In genomic region chr1:23019851-23020625, GRCh38 we compare ENCODE assay signal across 8 cellular contexts. TPM values are rescaled to one million over a fixed set of nuclear protein-coding genes. Genes with fewer than 3 reads are reported as not detected.
DNase-seq lines count a peak whose midpoint lies in the region; ATAC-seq and TF ChIP-seq lines count a peak whose summit lies in the region.

No MANE protein-coding gene starts in this region.

- H3K36me3 ChIP-seq in GM06990 (ENCODE audit: control insufficient read depth, insufficient read depth, low read length) (no peaks in the 10 kb centered on the region), mesodermal cell (ENCODE audit: control insufficient read depth, insufficient read depth, low read length) (peaks cover 23% of the 10 kb centered on the region)

- no peaks in the 10 kb centered on the region for H3K4me1 ChIP-seq in mesodermal cell (ENCODE audit: control insufficient read depth, insufficient read depth, low read length, poor library complexity, severe bottlenecking)

- WGBS in mesodermal cell (ENCODE audit: insufficient coverage in 2 of 2), 2 experiments: 0% methylated on average over 26 to 31 of the region's 43 CpGs

- H3K9me3 ChIP-seq in mesodermal cell (ENCODE audit: control insufficient read depth, low read length): peaks cover 25% of the 10 kb centered on the region

- no peak for ATAC-seq in HG03469 (IDR thresholded peaks at IDR 0.05; ENCODE audit: unreplicated experiment)

- peaks cover 40% of the 10 kb centered on the region for H3K4me1 Mint-ChIP-seq in activated CD4-positive, alpha-beta memory T cell treated with anti-CD3 and anti-CD28 coated beads, Interleukin-2, amount 10 ng/mL, durations not matched to agents 7 days and 5 days
- peaks cover 20% of the 10 kb centered on the region for H3K4me1 Mint-ChIP-seq in endothelial cell (ENCODE audit: unreplicated experiment)

- no peaks in the 10 kb centered on the region for H3K27me3 ChIP-seq in GM06990 (replicated peaks; ENCODE audit: control insufficient read depth, insufficient read depth, low read length)

- DNase-seq in GM06990 (ENCODE audit: extremely low read depth, insufficient read length) (peak; percentile 52), H4 (ENCODE audit: low spot score) (peak; percentile 22), M059J (ENCODE audit: low read depth) (peak; percentile 50), endothelial cell (ENCODE audit: low spot score) (peak; percentile 57), substantia nigra (lab: John Stamatoyannopoulos, UW) (peak in 22 of 49 donors; percentile 5 to 48 (median 28))
- DNase-seq in activated CD4-positive, alpha-beta memory T cell treated with anti-CD3 and anti-CD28 coated beads, Interleukin-2, amount 10 ng/mL, durations not matched to agents 7 days and 5 days: peak; percentile 28

- no peak for TF ChIP-seq CTCF in GM06990 (IDR thresholded peaks at IDR 0.05; ENCODE audit: insufficient read depth, low read length, poor library complexity, severe bottlenecking)
- TF ChIP-seq CTCF in endothelial cell (IDR thresholded peaks at IDR 0.05; ENCODE audit: unreplicated experiment): no peak

- POLR2A ChIA-PET in activated CD4-positive, alpha-beta memory T cell treated with anti-CD3 and anti-CD28 coated beads, Interleukin-2, amount 10 ng/mL, durations not matched to agents 7 days and 5 days (lab: Charles Lee): interaction anchor here (0.7 to 2.9 kb wide), 6 partner anchors 9 to 672 kb away, joined by 3 to 13 read pairs (median 3); partner anchors contain the start of gene RPL11

- peak overlapping the region; percentile 74 for H3K27ac Mint-ChIP-seq in activated CD4-positive, alpha-beta memory T cell treated with anti-CD3 and anti-CD28 coated beads, Interleukin-2, amount 10 ng/mL, durations not matched to agents 7 days and 5 days
- H3K27ac Mint-ChIP-seq in endothelial cell (ENCODE audit: unreplicated experiment): peak overlapping the region; percentile 93

- peaks cover 18% of the 10 kb centered on the region for H3K36me3 Mint-ChIP-seq in activated CD4-positive, alpha-beta memory T cell treated with anti-CD3 and anti-CD28 coated beads, Interleukin-2, amount 10 ng/mL, durations not matched to agents 7 days and 5 days (ENCODE audit: low read depth)
- peaks cover 8% of the 10 kb centered on the region for H3K36me3 Mint-ChIP-seq in endothelial cell (ENCODE audit: low read depth, unreplicated experiment)

- peaks cover 6% of the 10 kb centered on the region for H3K9me3 Mint-ChIP-seq in activated CD4-positive, alpha-beta memory T cell treated with anti-CD3 and anti-CD28 coated beads, Interleukin-2, amount 10 ng/mL, durations not matched to agents 7 days and 5 days
- no peaks in the 10 kb centered on the region for H3K9me3 Mint-ChIP-seq in endothelial cell (ENCODE audit: unreplicated experiment)

- H3K4me3 ChIP-seq in GM06990 (replicated peaks; ENCODE audit: low read depth, low read length) (peak overlapping the region; percentile 90), mesodermal cell (ENCODE audit: extremely low read depth, insufficient read depth, low read length, poor library complexity, severe bottlenecking) (peak overlapping the region; percentile 99)

- CTCF ChIA-PET in activated CD4-positive, alpha-beta memory T cell treated with anti-CD3 and anti-CD28 coated beads, Interleukin-2, amount 10 ng/mL, durations not matched to agents 7 days and 5 days (lab: Charles Lee): interaction anchor here (0.7 to 1.9 kb wide), 3 partner anchors 18 to 165 kb away, joined by 3 to 5 read pairs (median 3); no protein-coding TSS in a partner anchor

- H3K4me3 Mint-ChIP-seq in activated CD4-positive, alpha-beta memory T cell treated with anti-CD3 and anti-CD28 coated beads, Interleukin-2, amount 10 ng/mL, durations not matched to agents 7 days and 5 days: peak overlapping the region; percentile 88
- H3K4me3 Mint-ChIP-seq in endothelial cell (ENCODE audit: unreplicated experiment): peak overlapping the region; percentile 99

- H3K27me3 Mint-ChIP-seq in activated CD4-positive, alpha-beta memory T cell treated with anti-CD3 and anti-CD28 coated beads, Interleukin-2, amount 10 ng/mL, durations not matched to agents 7 days and 5 days: no peaks in the 10 kb centered on the region
- peaks cover 8% of the 10 kb centered on the region for H3K27me3 Mint-ChIP-seq in endothelial cell (ENCODE audit: unreplicated experiment)

- H3K27ac ChIP-seq in mesodermal cell (ENCODE audit: low read depth, low read length, severe bottlenecking) (peak overlapping the region; percentile 94), substantia nigra (ENCODE audit: low read depth, low read length, poor library complexity, severe bottlenecking) (peak overlapping the region; percentile 71)

RNA-seq across cellular contexts. Expression of gene KDM1A, which starts 0.8 kb away (rescaled TPM):
- 97.1 and 111 TPM in 2 replicates for total RNA-seq in H4 (2014; rRNA removed; shearing (Covaris generic))
- 98.5 and 143 TPM in 2 replicates for total RNA-seq in M059J (2014; rRNA removed; shearing (Covaris generic))
- total RNA-seq in activated CD4-positive, alpha-beta memory T cell treated with anti-CD3 and anti-CD28 coated beads, Interleukin-2, amount 10 ng/mL, durations not matched to agents 7 days and 5 days: 10 to 100 TPM; 50.6 to 51.6 TPM
- total RNA-seq in endothelial cell (ENCODE audit: unreplicated experiment): 105 TPM
- 162 TPM for polyA plus RNA-seq in mesodermal cell (2013, experiment 1 of 2)
- polyA plus RNA-seq in mesodermal cell (2013, experiment 2 of 2): 157 TPM

RNA-seq across cellular contexts. Expression of gene TEX46, which starts 4.4 kb away (rescaled TPM):
- total RNA-seq in H4 (2014; rRNA removed; shearing (Covaris generic)): not detected in 2 replicates
- total RNA-seq in M059J (2014; rRNA removed; shearing (Covaris generic)): not detected in 2 replicates
- total RNA-seq in activated CD4-positive, alpha-beta memory T cell treated with anti-CD3 and anti-CD28 coated beads, Interleukin-2, amount 10 ng/mL, durations not matched to agents 7 days and 5 days: not detected
- total RNA-seq in endothelial cell (ENCODE audit: unreplicated experiment): not detected
- not detected for polyA plus RNA-seq in mesodermal cell (2013, experiment 1 of 2)
- not detected for polyA plus RNA-seq in mesodermal cell (2013, experiment 2 of 2)

RNA-seq across cellular contexts. Expression of gene LACTBL1, which starts 47.4 kb away (rescaled TPM):
- not detected in 2 replicates for total RNA-seq in H4 (2014; rRNA removed; shearing (Covaris generic))
- not detected in 2 replicates for total RNA-seq in M059J (2014; rRNA removed; shearing (Covaris generic))
- total RNA-seq in activated CD4-positive, alpha-beta memory T cell treated with anti-CD3 and anti-CD28 coated beads, Interleukin-2, amount 10 ng/mL, durations not matched to agents 7 days and 5 days: not detected
- total RNA-seq in endothelial cell (ENCODE audit: unreplicated experiment): not detected
- polyA plus RNA-seq in mesodermal cell (2013, experiment 1 of 2): not detected
- not detected for polyA plus RNA-seq in mesodermal cell (2013, experiment 2 of 2)
